Comparison of ENCODE assay signal across 8 cellular contexts in genomic region chr15:67241132-67241855, GRCh38. TPM values are rescaled to one million over a fixed set of nuclear protein-coding genes. Genes with fewer than 3 reads are reported as not detected.
DNase-seq lines count a peak whose midpoint lies in the region; ATAC-seq and TF ChIP-seq lines count a peak whose summit lies in the region.
"Had no signal": no experiment of that assay in that cellular context is flagged by ENCODE, and none has a peak within 500 bp of the region (broad histone marks: within the 10 kb centered on the region; RNA-seq: fewer than 3 reads in every experiment).

No MANE protein-coding gene starts in this region.

- peak overlapping the region; percentile 24 for H3K27ac Mint-ChIP-seq in osteocyte (ENCODE audit: unreplicated experiment)

- H3K79me2 ChIP-seq in OCI-LY1 (ENCODE audit: insufficient read depth, low read length) = peaks cover 58% of the 10 kb centered on the region
- H3K79me2 ChIP-seq in osteoblast (ENCODE audit: insufficient read depth, low read length) = peaks cover 94% of the 10 kb centered on the region

- no peak overlapping the region for H3K4me3 Mint-ChIP-seq in osteocyte (ENCODE audit: unreplicated experiment)

- peak overlapping the region; percentile 64 for H3K4me2 ChIP-seq in OCI-LY1 (ENCODE audit: low read length)
- H3K4me2 ChIP-seq in osteoblast (ENCODE audit: insufficient read depth, low read length) = no peak overlapping the region

- H3K4me1 ChIP-seq in OCI-LY1 (ENCODE audit: insufficient read depth, low read length, severe bottlenecking) = peaks cover 33% of the 10 kb centered on the region
- peaks cover 8% of the 10 kb centered on the region for H3K4me1 ChIP-seq in prostate gland (replicated peaks)
- H3K4me1 ChIP-seq in osteoblast (ENCODE audit: insufficient read depth, low read length) = peaks cover 11% of the 10 kb centered on the region

- H3K36me3 Mint-ChIP-seq in osteocyte (ENCODE audit: unreplicated experiment) = peaks cover 14% of the 10 kb centered on the region

- peaks cover 54% of the 10 kb centered on the region for H3K4me1 Mint-ChIP-seq in osteocyte (ENCODE audit: unreplicated experiment)

- ATAC-seq in GM19023 (IDR thresholded peaks at IDR 0.05; ENCODE audit: unreplicated experiment) (peak; percentile 79), HG02610 (IDR thresholded peaks at IDR 0.05; ENCODE audit: unreplicated experiment) (peak; percentile 90)
- ATAC-seq: K562 had no signal

- intact Hi-C loops in prostate gland (cut with DNase I) = no loop called here

- H3K9me3 ChIP-seq in OCI-LY1 (ENCODE audit: low read length) (0 out of 2 replicates have a peak, but pooled peaks cover 4% of the 10 kb centered on the region), prostate gland (no peaks in the 10 kb centered on the region), osteoblast (ENCODE audit: low read depth, low read length) (no peaks in the 10 kb centered on the region)

- H4K20me1 ChIP-seq in OCI-LY1 (ENCODE audit: insufficient read depth, low read length) = no peaks in the 10 kb centered on the region; the same call in 1 of the 2 replicates
- no peaks in the 10 kb centered on the region for H4K20me1 ChIP-seq in osteoblast (ENCODE audit: insufficient read depth, low read length)

- peaks cover 11% of the 10 kb centered on the region for H3K9me3 Mint-ChIP-seq in osteocyte (ENCODE audit: unreplicated experiment)

- TF ChIP-seq POLR2A in prostate gland (IDR thresholded peaks at IDR 0.05) = no peak

- H2AFZ ChIP-seq in OCI-LY1 (ENCODE audit: low read length) (no peak overlapping the region), osteoblast (ENCODE audit: low read length) (no peak overlapping the region)

- H3K27me3 ChIP-seq in OCI-LY1 (ENCODE audit: insufficient read depth, low read length) (no peaks in the 10 kb centered on the region), prostate gland (replicated peaks; ENCODE audit: insufficient read depth) (no peaks in the 10 kb centered on the region), osteoblast (ENCODE audit: insufficient read depth, low read length) (no peaks in the 10 kb centered on the region)

- no peaks in the 10 kb centered on the region for H3F3A ChIP-seq in OCI-LY1 (ENCODE audit: insufficient read depth, low read length)

- H3K27ac ChIP-seq in OCI-LY1 (ENCODE audit: low read depth, low read length, poor library complexity, severe bottlenecking) (peak overlapping the region; percentile 44), prostate gland (no peak overlapping the region), osteoblast (ENCODE audit: low read depth, low read length) (no peak overlapping the region)

- no peaks in the 10 kb centered on the region for H3K9me2 ChIP-seq in OCI-LY1 (ENCODE audit: low read depth, low read length)

- 81% methylated on average over 4 of the region's 4 CpGs for whole genome bisulfite sequencing in prostate gland

- no peaks in the 10 kb centered on the region for H3K27me3 Mint-ChIP-seq in osteocyte (ENCODE audit: unreplicated experiment)

- no peak for DNase-seq in osteocyte (ENCODE audit: extremely low spot score, unreplicated experiment)
- DNase-seq in prostate gland (ENCODE audit: low spot score) = no peak
- no peak for DNase-seq in osteoblast (ENCODE audit: insufficient read length, low spot score, missing footprints)
- no peak for DNase-seq in Kasumi-1 (lab: John Stamatoyannopoulos, UW)

- H3K36me3 ChIP-seq in OCI-LY1 (ENCODE audit: insufficient read depth, low read length) (peaks cover 17% of the 10 kb centered on the region), prostate gland (no peaks in the 10 kb centered on the region), osteoblast (ENCODE audit: insufficient read depth, low read length) (peaks cover 5% of the 10 kb centered on the region)

- no peak for TF ChIP-seq CTCF in OCI-LY1 (IDR thresholded peaks at IDR 0.05; ENCODE audit: low read length)
- TF ChIP-seq CTCF in osteocyte (IDR thresholded peaks at IDR 0.05) = no peak
- no peak for TF ChIP-seq CTCF in prostate gland (IDR thresholded peaks at IDR 0.05)
- TF ChIP-seq CTCF in osteoblast (IDR thresholded peaks at IDR 0.05; ENCODE audit: extremely low read depth, low read depth, low read length) = no peak

- peak overlapping the region; percentile 33 for H3K4me3 ChIP-seq in OCI-LY1 (ENCODE audit: low read depth, low read length, poor library complexity, severe bottlenecking)
- no peak overlapping the region for H3K4me3 ChIP-seq in prostate gland
- no peak overlapping the region for H3K4me3 ChIP-seq in osteoblast (ENCODE audit: insufficient read depth, low read length)
- H3K4me3 ChIP-seq: K562 had no signal

- no peak overlapping the region for H3K9ac ChIP-seq in OCI-LY1 (ENCODE audit: low read length)

RNA-seq across cellular contexts. Expression of gene AAGAB, which starts 13.2 kb away (rescaled TPM):
- total RNA-seq in osteocyte (32.8 TPM in 2 replicates), prostate gland (10 to 100 TPM; 34.1 to 34.3 TPM), osteoblast (41.8 and 51.0 TPM in 2 replicates)

RNA-seq across cellular contexts. Expression of gene IQCH, which starts 13.3 kb away (rescaled TPM):
- 1.2 and 2.0 TPM in 2 replicates for total RNA-seq in osteocyte
- 1 to 10 TPM; 5.8 to 9.5 TPM for total RNA-seq in prostate gland
- 4.7 and 5.8 TPM in 2 replicates for total RNA-seq in osteoblast
